In genomic region chr6:163986313-163986712, GRCh38 we compare ENCODE assay signal across 20 cellular contexts.
A peak's percentile ranks its signal among the peaks of the same experiment; 100 is the strongest.
DNase-seq lines count a peak whose midpoint lies in the region; ATAC-seq, FAIRE-seq and TF ChIP-seq lines count a peak whose summit lies in the region.
"Had no signal": no experiment of that assay in that cellular context is flagged by ENCODE, and none has a peak within 500 bp of the region (broad histone marks: within the 10 kb centered on the region; RNA-seq: fewer than 3 reads in every experiment).

No MANE protein-coding gene starts in this region.

- no peaks in the 10 kb centered on the region for H3F3A ChIP-seq in GM23338 (replicated peaks; ENCODE audit: low read depth)

- no peak overlapping the region for H3K4me2 ChIP-seq in GM23338

- intact Hi-C loops in heart right ventricle (cut with DNase I) (no loop called here), pancreas (cut with DNase I) (no loop called here)

- DNase-seq in GM23338 (ENCODE audit: low spot score) (no peak), astrocyte of the hippocampus (ENCODE audit: low read depth, low spot score) (peak; percentile 48), heart right ventricle (no peak), pancreas (no peak), SHP77 treated with DMSO at 0.1 percent for 48 hours (lab: John Stamatoyannopoulos, UW) (no peak), AG08395 (ENCODE audit: low spot score) (no peak), OCI-M1 (lab: John Stamatoyannopoulos, UW) (no peak)
- DNase-seq: activated CD8-positive, alpha-beta memory T cell treated with anti-CD3 and anti-CD28 coated beads, Interleukin-2, amount 10 ng/mL, durations not matched to agents 7 days and 5 days; activated naive CD8-positive, alpha-beta T cell treated with anti-CD3 and anti-CD28 coated beads, Interleukin-2, amount 50 U/mL, for 24 hours; CD8-positive, alpha-beta memory T cell; HFFc6; mesendoderm; NCI-H1436 treated with DMSO at 0.1 percent for 48 hours; NCI-H510A; stomach; T-helper 9 cell had no signal

- H3K9me2 ChIP-seq in GM23338 (ENCODE audit: insufficient read depth), result 0 out of 2 replicates have a peak, but pooled peaks cover 3% of the 10 kb centered on the region

- no peaks in the 10 kb centered on the region for H3K79me2 ChIP-seq in GM23338 (replicated peaks; ENCODE audit: insufficient read depth)

- 50 to 63% methylated on average over 5 of the region's 5 CpGs for WGBS in heart right ventricle, 2 donors
- 47 to 50% methylated on average over 5 of the region's 5 CpGs for WGBS in pancreas, 2 donors

- no peaks in the 10 kb centered on the region; the same call in 2 of the 3 replicates for H3K36me3 Mint-ChIP-seq in GM23338 (ENCODE audit: low read depth)
- H3K36me3 Mint-ChIP-seq: activated CD8-positive, alpha-beta memory T cell treated with anti-CD3 and anti-CD28 coated beads, Interleukin-2, amount 10 ng/mL, durations not matched to agents 7 days and 5 days; CD8-positive, alpha-beta memory T cell had no signal

- no peak overlapping the region for H3K27ac ChIP-seq in GM23338 (ENCODE audit: low read depth)
- H3K27ac ChIP-seq in heart right ventricle, result peak overlapping the region in 9 of 10 donors; percentile 33 to 85 (median 58)
- peak overlapping the region in 1 of 4 donors; percentile 63 for H3K27ac ChIP-seq in pancreas
- H3K27ac ChIP-seq: stomach had no signal

- H3K9me3 Mint-ChIP-seq in GM23338, result no peaks in the 10 kb centered on the region
- H3K9me3 Mint-ChIP-seq: activated naive CD8-positive, alpha-beta T cell treated with anti-CD3 and anti-CD28 coated beads, Interleukin-2, amount 50 U/mL, for 24 hours; activated T-helper 2 cell treated with anti-CD3 and anti-CD28 coated beads, Interferon-gamma antibody, Interleukin-2, Interleukin-4, amounts not matched to agents 10 μg/mL and 5 μg/mL and 100 μg/mL, durations not matched to agents 14 hours and 24 hours and 36 hours; CD8-positive, alpha-beta memory T cell had no signal

- no peaks in the 10 kb centered on the region for H3K27me3 ChIP-seq in GM23338 (ENCODE audit: insufficient read depth)
- no peaks in the 10 kb centered on the region for H3K27me3 ChIP-seq in heart right ventricle
- H3K27me3 ChIP-seq in pancreas, result no peaks in the 10 kb centered on the region
- H3K27me3 ChIP-seq: stomach had no signal

- no peak overlapping the region for H3K27ac Mint-ChIP-seq in GM23338
- H3K27ac Mint-ChIP-seq: activated CD8-positive, alpha-beta memory T cell treated with anti-CD3 and anti-CD28 coated beads, Interleukin-2, amount 10 ng/mL, durations not matched to agents 7 days and 5 days; activated naive CD8-positive, alpha-beta T cell treated with anti-CD3 and anti-CD28 coated beads, Interleukin-2, amount 50 U/mL, for 24 hours; activated T-helper 2 cell treated with anti-CD3 and anti-CD28 coated beads, Interferon-gamma antibody, Interleukin-2, Interleukin-4, amounts not matched to agents 10 μg/mL and 5 μg/mL and 100 μg/mL, durations not matched to agents 14 hours and 24 hours and 36 hours; CD8-positive, alpha-beta memory T cell; HFFc6 had no signal

- 0 out of 2 replicates have a peak overlapping the region, but pooled peaks have one; percentile 23 for H2AFZ ChIP-seq in GM23338

- H3K4me1 Mint-ChIP-seq in GM23338, result no peaks in the 10 kb centered on the region; the same call in 2 of the 3 replicates

- no peaks in the 10 kb centered on the region for H4K20me1 ChIP-seq in GM23338 (replicated peaks; ENCODE audit: insufficient read depth)

- H3K4me1 ChIP-seq in GM23338 (ENCODE audit: insufficient read depth) (no peaks in the 10 kb centered on the region), heart right ventricle (peaks cover 0 to 19% (median 11%) of the 10 kb centered on the region in 9 donors), pancreas (no peaks in the 10 kb centered on the region)

- no peaks in the 10 kb centered on the region for H3K27me3 Mint-ChIP-seq in GM23338 (ENCODE audit: insufficient read depth, low read depth, poor library complexity)
- H3K27me3 Mint-ChIP-seq: activated CD8-positive, alpha-beta memory T cell treated with anti-CD3 and anti-CD28 coated beads, Interleukin-2, amount 10 ng/mL, durations not matched to agents 7 days and 5 days had no signal

- H3K36me3 ChIP-seq in GM23338 (ENCODE audit: insufficient read depth), result no peaks in the 10 kb centered on the region
- H3K36me3 ChIP-seq in heart right ventricle, result no peaks in the 10 kb centered on the region
- no peaks in the 10 kb centered on the region for H3K36me3 ChIP-seq in pancreas
- H3K36me3 ChIP-seq: stomach had no signal

- no peak for TF ChIP-seq CTCF in GM23338 (conservative IDR thresholded peaks at IDR 0.05; ENCODE audit: low read depth in 2 of 2)
- TF ChIP-seq CTCF in heart right ventricle (IDR thresholded peaks at IDR 0.05), result no peak
- no peak for TF ChIP-seq CTCF in pancreas (IDR thresholded peaks at IDR 0.05)

- ATAC-seq in GM23338, result no peak
- peak; percentile 36 to 92 (median 84) for ATAC-seq in heart right ventricle
- peak in 3 of 4 donors; percentile 20 to 46 (median 41) for ATAC-seq in pancreas
- no peak for ATAC-seq in GM18870 (IDR thresholded peaks at IDR 0.05; ENCODE audit: unreplicated experiment)
- ATAC-seq: activated CD8-positive, alpha-beta memory T cell treated with anti-CD3 and anti-CD28 coated beads, Interleukin-2, amount 10 ng/mL, durations not matched to agents 7 days and 5 days; activated naive CD8-positive, alpha-beta T cell treated with anti-CD3 and anti-CD28 coated beads, Interleukin-2, amount 50 U/mL, for 24 hours had no signal

- no peaks in the 10 kb centered on the region for H3K9me3 ChIP-seq in heart right ventricle
- no peaks in the 10 kb centered on the region for H3K9me3 ChIP-seq in pancreas
- H3K9me3 ChIP-seq: stomach had no signal

- no peak for FAIRE-seq in pancreas (lab: Jason Lieb, UNC)
- FAIRE-seq: colon, endothelial cell of umbilical vein had no signal

- H3K4me3 Mint-ChIP-seq in GM23338, result no peak overlapping the region
- H3K4me3 Mint-ChIP-seq: activated CD8-positive, alpha-beta memory T cell treated with anti-CD3 and anti-CD28 coated beads, Interleukin-2, amount 10 ng/mL, durations not matched to agents 7 days and 5 days; activated naive CD8-positive, alpha-beta T cell treated with anti-CD3 and anti-CD28 coated beads, Interleukin-2, amount 50 U/mL, for 24 hours; CD8-positive, alpha-beta memory T cell; HFFc6 had no signal

- H3K4me3 ChIP-seq in GM23338, result no peak overlapping the region
- H3K4me3 ChIP-seq in heart right ventricle, result no peak overlapping the region
- no peak overlapping the region for H3K4me3 ChIP-seq in pancreas
- H3K4me3 ChIP-seq: stomach had no signal

TF ChIP-seq in GM23338, 12 proteins besides CTCF, POLR2A, EP300 and RAD21 (continues in another document):
- TF ChIP-seq ZNF462 (CRISPR knock-in tag; IDR thresholded peaks at IDR 0.05), result no peak

Comparison
In these comparisons a context has a peak if more than half of its experiments do, and no peak if none do; other contexts are left out.
1. ATAC-seq: peak in heart right ventricle (8 of 8) and pancreas (3 of 4); none in GM23338 (single experiment) and GM18870 (single experiment).